8 cellular contexts compared by ENCODE assay signal in genomic region chr4:76301068-76301774, GRCh38. TPM values are rescaled to one million over a fixed set of nuclear protein-coding genes. Genes with fewer than 3 reads are reported as not detected.
DNase-seq lines count a peak whose midpoint lies in the region; ATAC-seq and TF ChIP-seq lines count a peak whose summit lies in the region.

No MANE protein-coding gene starts in this region.

- TF ChIP-seq POLR2A in tibial nerve (IDR thresholded peaks at IDR 0.05): no peak

- no peak overlapping the region for H3K23ac ChIP-seq in mesendoderm (ENCODE audit: low read length)

- H2BK5ac ChIP-seq in mesendoderm (ENCODE audit: low read length): no peak overlapping the region

- H3K4ac ChIP-seq in mesendoderm (ENCODE audit: low read depth, low read length): no peak overlapping the region

- whole genome bisulfite sequencing in mesendoderm (ENCODE audit: extremely low coverage, insufficient coverage, low lambda C conversion rate): no CpG with 5 or more reads among the region's 4 CpGs
- 94 to 97% methylated on average over 4 of the region's 4 CpGs for WGBS in tibial nerve, 2 donors

- H3K27me3 ChIP-seq in mesendoderm (ENCODE audit: insufficient read depth, low read length, poor library complexity) (peaks cover 4% of the 10 kb centered on the region), tibial nerve (no peaks in the 10 kb centered on the region)

- H3K79me1 ChIP-seq in mesendoderm (ENCODE audit: low read length): no peaks in the 10 kb centered on the region

- H3K4me3 ChIP-seq in astrocyte of the spinal cord (ENCODE audit: low read depth, low read length): no peak overlapping the region
- no peak overlapping the region for H3K4me3 ChIP-seq in mesendoderm (ENCODE audit: low read length)
- H3K4me3 ChIP-seq in tibial nerve: no peak overlapping the region

- H3K9me3 ChIP-seq in tibial nerve: peaks cover 0 to 14% (median 0%) of the 10 kb centered on the region in 4 donors

- DNase-seq in AML-193 (lab: John Stamatoyannopoulos, UW): peak; percentile 37 to 57
- DNase-seq in NCI-H2196 (lab: John Stamatoyannopoulos, UW; ENCODE audit: unreplicated experiment): peak; percentile 44
- peak; percentile 90 for DNase-seq in astrocyte of the spinal cord (ENCODE audit: low read depth, low spot score)
- peak; percentile 19 for DNase-seq in mesendoderm
- DNase-seq in NCI-H1436 treated with DMSO at 0.1 percent for 48 hours (lab: John Stamatoyannopoulos, UW): no peak
- no peak for DNase-seq in tibial nerve (ENCODE audit: low spot score in 2 of 2)

- no peak for TF ChIP-seq CTCF in astrocyte of the spinal cord (IDR thresholded peaks at IDR 0.05; ENCODE audit: low read depth, low read length)
- no peak for TF ChIP-seq CTCF in tibial nerve (IDR thresholded peaks at IDR 0.05)

- H3K18ac ChIP-seq in mesendoderm (ENCODE audit: low read length): no peak overlapping the region

- H3K36me3 ChIP-seq in mesendoderm (ENCODE audit: control insufficient read depth, insufficient read depth, low read length) (no peaks in the 10 kb centered on the region), tibial nerve (no peaks in the 10 kb centered on the region)

- in situ Hi-C loops in astrocyte of the spinal cord (cut with HindIII; ENCODE audit: low sequenced_read_pairs): no loop called here

- H4K5ac ChIP-seq in mesendoderm (ENCODE audit: low read length): no peak overlapping the region

- no peak overlapping the region for H2AK5ac ChIP-seq in mesendoderm (ENCODE audit: low read length)

- H4K8ac ChIP-seq in mesendoderm (ENCODE audit: low read depth, low read length): no peak overlapping the region

- H3K79me2 ChIP-seq in mesendoderm (ENCODE audit: control insufficient read depth, insufficient read depth, low read length): no peaks in the 10 kb centered on the region

- no peak overlapping the region for H3K56ac ChIP-seq in mesendoderm (ENCODE audit: low read length)

- H3K9ac ChIP-seq in mesendoderm (ENCODE audit: low read length): no peak overlapping the region

- no peak overlapping the region for H2BK15ac ChIP-seq in mesendoderm (replicated peaks; ENCODE audit: low read depth)

- no peak overlapping the region for H3K4me2 ChIP-seq in mesendoderm (ENCODE audit: low read length)

- no peak overlapping the region for H3K27ac ChIP-seq in mesendoderm (ENCODE audit: low read depth, low read length)
- peak overlapping the region in 1 of 4 donors; percentile 60 for H3K27ac ChIP-seq in tibial nerve

- ATAC-seq in GM18858 (IDR thresholded peaks at IDR 0.05; ENCODE audit: unreplicated experiment) (peak; percentile 99), HG02970 (IDR thresholded peaks at IDR 0.05; ENCODE audit: low FRiP score, unreplicated experiment) (peak; percentile 98)

- H2BK120ac ChIP-seq in mesendoderm (ENCODE audit: low read depth, low read length): no peak overlapping the region

- H3K4me1 ChIP-seq in mesendoderm (ENCODE audit: control insufficient read depth, low read depth, low read length) (no peaks in the 10 kb centered on the region), tibial nerve (peaks cover 0 to 9% (median 5%) of the 10 kb centered on the region in 4 donors)

- no peak for TF ChIP-seq EP300 in tibial nerve (IDR thresholded peaks at IDR 0.05)

RNA-seq across cellular contexts. Expression of gene STBD1, which starts 5.3 kb away (rescaled TPM):
- 0.49 TPM for polyA plus RNA-seq in mesendoderm (2013, experiment 1 of 2)
- polyA plus RNA-seq in mesendoderm (2013, experiment 2 of 2): 0.71 TPM
- 10 to 100 TPM in 2 of 4 donors, 1 to 10 TPM in 2; 2.3 to 11.1 (median 6.7) TPM for total RNA-seq in tibial nerve

RNA-seq across cellular contexts. Expression of gene FAM47E, which starts 49.7 kb away (rescaled TPM):
- 0.41 TPM for polyA plus RNA-seq in mesendoderm (2013, experiment 1 of 2)
- polyA plus RNA-seq in mesendoderm (2013, experiment 2 of 2): 0.31 TPM
- 1 to 10 TPM in 3 of 4 donors, under 1 TPM in 1; 0.30 to 4.6 (median 1.5) TPM for total RNA-seq in tibial nerve

Comparison
In these comparisons a context has a peak if more than half of its experiments do, and no peak if none do; other contexts are left out.
1. DNase-seq: peak in AML-193 (2 of 2), NCI-H2196 (single experiment), astrocyte of the spinal cord (single experiment) and mesendoderm (single experiment); none in NCI-H1436 treated with DMSO at 0.1 percent for 48 hours (single experiment) and tibial nerve (0 of 2).